ENCODE assay signal across 18 cellular contexts in the genomic region with DNA sequence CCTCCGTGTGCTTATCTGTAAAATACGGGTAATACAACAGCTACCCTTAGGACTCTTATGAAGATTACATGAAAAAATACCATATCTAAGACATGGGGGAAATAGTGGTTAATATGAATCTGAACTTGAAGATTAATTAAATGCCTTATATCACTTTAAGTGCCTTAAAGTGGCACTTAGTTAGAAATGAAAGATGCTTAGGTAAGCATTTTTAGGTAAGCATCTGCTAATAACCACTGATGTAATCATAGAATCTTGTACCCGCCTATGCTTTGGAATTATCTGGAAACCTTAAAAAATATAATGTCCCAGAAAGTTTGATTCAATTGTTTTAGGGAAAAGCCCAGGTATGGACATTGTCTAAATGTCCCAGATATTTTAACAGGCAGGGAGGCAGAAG. TPM values are rescaled to one million over a fixed set of nuclear protein-coding genes. Genes with fewer than 3 reads are reported as not detected.
DNase-seq lines count a peak whose midpoint lies in the region; ATAC-seq, FAIRE-seq and TF ChIP-seq lines count a peak whose summit lies in the region.
"Had no signal": no experiment of that assay in that cellular context is flagged by ENCODE, and none has a peak within 500 bp of the region (broad histone marks: within the 10 kb centered on the region; RNA-seq: fewer than 3 reads in every experiment).

No MANE protein-coding gene starts in this region.

- H3K4me3 ChIP-seq in A549, result no peak overlapping the region
- no peak overlapping the region for H3K4me3 ChIP-seq in OCI-LY7 (ENCODE audit: low read depth, low read length, poor library complexity, severe bottlenecking)
- no peak overlapping the region for H3K4me3 ChIP-seq in K562
- H3K4me3 ChIP-seq: HAP-1 had no signal

- in situ Hi-C loops in K562 (cut with MboI), result no loop called here

- 39% methylated on average over 3 of the region's 3 CpGs for WGBS in A549 (ENCODE audit: missing lambda C conversion rate)
- WGBS in K562 (ENCODE audit: insufficient coverage, low coverage, missing lambda C conversion rate), result 0% methylated on average over 3 of the region's 3 CpGs

- H3K36me3 ChIP-seq in OCI-LY7 (ENCODE audit: insufficient read depth, low read length) (no peaks in the 10 kb centered on the region), K562 (ENCODE audit: control insufficient read depth, insufficient read depth, low read length) (no peaks in the 10 kb centered on the region)
- H3K36me3 ChIP-seq: HAP-1 had no signal

- H3K27ac ChIP-seq in A549, result no peak overlapping the region
- no peak overlapping the region for H3K27ac ChIP-seq in CD4-positive, alpha-beta T cell (ENCODE audit: low read depth, low read length)
- peak overlapping the region; percentile 72 for H3K27ac ChIP-seq in OCI-LY7 (ENCODE audit: low read depth, low read length, poor library complexity, severe bottlenecking)
- no peak overlapping the region for H3K27ac ChIP-seq in K562 (ENCODE audit: extremely low read depth, low read depth, low read length)

- H3K9me1 ChIP-seq in K562 (ENCODE audit: control insufficient read depth, insufficient read depth, low read length), result no peaks in the 10 kb centered on the region

- ATAC-seq in A549 (no peak), K562 (no peak), esophagus mucosa (no peak)
- ATAC-seq in CD4-positive, alpha-beta T cell (ENCODE audit: poor library complexity), result no peak
- ATAC-seq: Panc1 had no signal

- no peak for FAIRE-seq in A549 (lab: Jason Lieb, UNC)
- FAIRE-seq in K562 (lab: Jason Lieb, UNC), result no peak

- no peak for TF ChIP-seq EP300 in A549 (IDR thresholded peaks at IDR 0.05)
- no peak for TF ChIP-seq EP300 in K562 (IDR thresholded peaks at IDR 0.05; ENCODE audit: low read length)

- H3K27me3 ChIP-seq in CD4-positive, alpha-beta T cell (ENCODE audit: control insufficient read depth, insufficient read depth, low read length), result no peaks in the 10 kb centered on the region
- H3K27me3 ChIP-seq in K562 (ENCODE audit: control insufficient read depth in 2 of 2, insufficient read depth in 2 of 2, low read length in 2 of 2), result no peaks in the 10 kb centered on the region

- TF ChIP-seq RAD21 in A549 (conservative IDR thresholded peaks at IDR 0.05 in 1 of 2, IDR thresholded peaks at IDR 0.05 in 1 of 2), result no peak
- no peak for TF ChIP-seq RAD21 in K562 (CRISPR knock-in tag; conservative IDR thresholded peaks at IDR 0.05 in 1 of 2, IDR thresholded peaks at IDR 0.05 in 1 of 2)

- H3K4me1 Mint-ChIP-seq in CD4-positive, alpha-beta T cell (ENCODE audit: low read depth), result peaks cover 31% of the 10 kb centered on the region

- TF ChIP-seq POLR2A in A549 (IDR thresholded peaks at IDR 0.05; ENCODE audit: low read length) (no peak), K562 (conservative IDR thresholded peaks at IDR 0.05) (no peak)

- H3K4me2 ChIP-seq in A549 (no peak overlapping the region), OCI-LY7 (ENCODE audit: low read length) (peak overlapping the region; percentile 53), K562 (ENCODE audit: insufficient read depth, low read length) (no peak overlapping the region)

- DNase-seq in A549 (ENCODE audit: low read depth in 1 of 2, low spot score in 1 of 2), result no peak
- DNase-seq in CD4-positive, alpha-beta T cell, result no peak
- DNase-seq in OCI-LY7 (ENCODE audit: low spot score), result no peak
- no peak for DNase-seq in K562 (ENCODE audit: extremely low read depth in 1 of 4, low spot score in 3 of 4)
- DNase-seq in activated T-cell treated with anti-CD3 and anti-CD28 coated beads for 4 hours, result no peak
- no peak for DNase-seq in central memory CD4-positive, alpha-beta T cell
- no peak for DNase-seq in NCI-H1694 (lab: John Stamatoyannopoulos, UW)
- DNase-seq: CD4-positive, alpha-beta memory T cell; MV-4-11; NCI-H1417; NCI-H2029; NCI-H2171; NCI-H446 treated with DMSO at 0.1 percent for 48 hours had no signal

- no peaks in the 10 kb centered on the region for H4K20me1 ChIP-seq in OCI-LY7 (ENCODE audit: insufficient read depth, low read length)
- H4K20me1 ChIP-seq in K562 (replicated peaks; ENCODE audit: control insufficient read depth, insufficient read depth, low read length), result no peaks in the 10 kb centered on the region

- CTCF ChIA-PET in A549 (lab: Yijun Ruan, JAX), result interaction anchor here (1.0 kb wide), 1 partner anchor 19 kb away, joined by 3 read pairs; no protein-coding TSS in a partner anchor
- CTCF ChIA-PET in CD4-positive, alpha-beta T cell (lab: Charles Lee), result no interaction called here
- CTCF ChIA-PET in OCI-LY7 (lab: Charles Lee; ENCODE audit: unreplicated experiment), result no interaction called here
- CTCF ChIA-PET in K562 (lab: Yijun Ruan, JAX; ENCODE audit: low intra/inter-chr PET ratio), result no interaction called here

- H3K27ac Mint-ChIP-seq in CD4-positive, alpha-beta T cell, result peak overlapping the region; percentile 91

- no peaks in the 10 kb centered on the region for H3K36me3 Mint-ChIP-seq in CD4-positive, alpha-beta T cell (ENCODE audit: low read depth)
- H3K36me3 Mint-ChIP-seq: CD4-positive, alpha-beta memory T cell had no signal

- H3K9me3 ChIP-seq in A549 (no peaks in the 10 kb centered on the region), OCI-LY7 (ENCODE audit: low read length) (no peaks in the 10 kb centered on the region), K562 (replicated peaks; ENCODE audit: control insufficient read depth, insufficient read depth, low read depth, low read length) (no peaks in the 10 kb centered on the region)
- H3K9me3 ChIP-seq in CD4-positive, alpha-beta T cell (ENCODE audit: control insufficient read depth, low read length), result no peaks in the 10 kb centered on the region
- H3K9me3 ChIP-seq: HAP-1 had no signal

- TF ChIP-seq CTCF in A549 (IDR thresholded peaks at IDR 0.05), result no peak
- TF ChIP-seq CTCF in CD4-positive, alpha-beta T cell (IDR thresholded peaks at IDR 0.05), result no peak
- no peak for TF ChIP-seq CTCF in OCI-LY7 (conservative IDR thresholded peaks at IDR 0.05; ENCODE audit: low read length)
- no peak for TF ChIP-seq CTCF in K562 (IDR thresholded peaks at IDR 0.05 in 2 of 3, conservative IDR thresholded peaks at IDR 0.05 in 1 of 3; ENCODE audit: insufficient read depth in 2 of 3, low read depth in 1 of 3, low read length in 3 of 3)

- H3K4me1 ChIP-seq in A549 (no peaks in the 10 kb centered on the region), OCI-LY7 (ENCODE audit: insufficient read depth, low read length, poor library complexity, severe bottlenecking) (peaks cover 18% of the 10 kb centered on the region), K562 (replicated peaks in 1 of 2; ENCODE audit: control insufficient read depth in 2 of 2, insufficient read depth in 2 of 2, low read length in 2 of 2) (no peaks in the 10 kb centered on the region)
- H3K4me1 ChIP-seq: HAP-1 had no signal

- no peaks in the 10 kb centered on the region for H3K27me3 Mint-ChIP-seq in CD4-positive, alpha-beta T cell
- H3K27me3 Mint-ChIP-seq: CD4-positive, alpha-beta memory T cell; IgD-negative memory B cell had no signal

- no peaks in the 10 kb centered on the region for H3K9me2 ChIP-seq in OCI-LY7 (ENCODE audit: insufficient read depth, low read length)

- intact Hi-C loops in CD4-positive, alpha-beta T cell (cut with DNase I, micrococcal nuclease), result no loop called here
- intact Hi-C loops in OCI-LY7 (cut with micrococcal nuclease; ENCODE audit: unreplicated experiment) (no loop called here), K562 (cut with micrococcal nuclease) (no loop called here)

- POLR2A ChIA-PET in A549 (lab: Yijun Ruan, JAX) (no interaction called here), OCI-LY7 (lab: Charles Lee) (interaction anchor here (0.5 to 2.6 kb wide), 2 partner anchors 12 to 52 kb away, joined by 3 to 9 read pairs; a partner anchor contains a TSS), K562 (lab: Yijun Ruan, JAX) (no interaction called here)
- POLR2A ChIA-PET in CD4-positive, alpha-beta T cell (lab: Charles Lee), result interaction anchor here (1.4 to 1.6 kb wide), 2 partner anchors 11 to 82 kb away, joined by 4 read pairs; no protein-coding TSS in a partner anchor

- no peak overlapping the region for H3K4me3 Mint-ChIP-seq in CD4-positive, alpha-beta T cell

- H2AFZ ChIP-seq in OCI-LY7 (ENCODE audit: low read length) (peak overlapping the region; percentile 97), K562 (ENCODE audit: low read depth, low read length) (no peak overlapping the region)

- no peak overlapping the region for H3K9ac ChIP-seq in K562 (ENCODE audit: insufficient read depth in 1 of 2, low read depth in 2 of 2, low read length in 2 of 2)

- H3K9me3 Mint-ChIP-seq in CD4-positive, alpha-beta T cell, result no peaks in the 10 kb centered on the region

- H3K79me2 ChIP-seq in OCI-LY7 (ENCODE audit: insufficient read depth, low read depth, low read length) (no peaks in the 10 kb centered on the region), K562 (ENCODE audit: control insufficient read depth, insufficient read depth, low read length) (no peaks in the 10 kb centered on the region)

- no TSS peak for BruUV-seq in OCI-LY7 (replicated peaks; lab: Mats Ljungman, UMichigan)
- no TSS peak for BruUV-seq in K562 (replicated peaks; lab: Mats Ljungman, UMichigan)

RNA-seq across cellular contexts. Expression of a gene that starts 12.2 kb away (rescaled TPM):
- not detected in 2 replicates for polyA plus RNA-seq in A549 (2011; rRNA removed)
- not detected in 2 replicates for polyA plus RNA-seq in A549 (2012; cell fraction: cytosol; rRNA removed)
- not detected in 2 replicates for polyA plus RNA-seq in A549 (2012; cell fraction: nucleus; rRNA removed)
- polyA plus RNA-seq in A549 (2017; fragmentation: RNase III; extraction: RNeasy Plus Mini Kit Qiagen cat#74134 plus additional on column Dnase treatment), result not detected in 3 replicates
- not detected in 2 replicates for polyA minus RNA-seq in A549 (2011; rRNA and poly(A)+ RNA removed)
- total RNA-seq in CD4-positive, alpha-beta T cell, result under 1 TPM; 0.05 to 0.17 TPM
- total RNA-seq in OCI-LY7 (2014; rRNA removed; shearing (Covaris generic)), result 0.05 TPM in 1 of 2 replicates, not detected in the other
- total RNA-seq in OCI-LY7 (2022), result 2.0 TPM in 2 replicates
- not detected in 2 replicates for total RNA-seq in K562 (2011; cell fraction: chromatin; rRNA removed; ENCODE audit: low replicate concordance)
- not detected in 2 replicates for total RNA-seq in K562 (2011; cell fraction: nucleolus; rRNA removed)
- total RNA-seq in K562 (2011; cell fraction: nucleoplasm; rRNA removed), result not detected in 2 replicates
- total RNA-seq in K562 (2014; rRNA removed), result not detected in 2 replicates
- total RNA-seq in K562 (2014; rRNA removed; fragmentation: Illumina TruSeq; extraction: Trizol), result not detected in 2 replicates
- not detected in 2 replicates for total RNA-seq in K562 (2015; rRNA removed; fragmentation: Illumina TruSeq; extraction: Trizol)
- total RNA-seq in K562 (2021), result not detected in 2 replicates
- not detected in 2 replicates for polyA plus RNA-seq in K562 (2011; rRNA removed)
- polyA plus RNA-seq in K562 (2011; cell fraction: cytosol; rRNA removed), result not detected in 2 replicates
- not detected in 2 replicates for polyA plus RNA-seq in K562 (2011; cell fraction: nucleus; rRNA removed)
- not detected in 2 replicates for polyA plus RNA-seq in K562 (2012)
- polyA plus RNA-seq in K562 (2014; fragmentation: Illumina TruSeq; extraction: Trizol), result not detected in 2 replicates
- not detected for polyA plus RNA-seq in K562 (2014; fragmentation: Nextera tagmentation; extraction: Ambion mirVana)
- not detected in 2 replicates for polyA plus RNA-seq in K562 (2014; rRNA removed)
- polyA minus RNA-seq in K562 (2011; rRNA and poly(A)+ RNA removed), result not detected in 2 replicates
- not detected in 2 replicates for polyA minus RNA-seq in K562 (2011; cell fraction: cytosol; rRNA and poly(A)+ RNA removed)
- polyA minus RNA-seq in K562 (2011; cell fraction: nucleus; rRNA and poly(A)+ RNA removed), result not detected in 2 replicates
- 0.08 TPM for total RNA-seq in esophagus mucosa
- total RNA-seq: HT-29 had no signal
- polyA plus RNA-seq: CD4-positive, alpha-beta memory T cell had no signal

Comparison
In these comparisons a context has a peak if more than half of its experiments do, and no peak if none do; other contexts are left out.
1. POLR2A ChIA-PET loops: an anchor here in CD4-positive, alpha-beta T cell (1.4 to 1.6 kb wide) and OCI-LY7 (0.5 to 2.6 kb wide); none called in A549 and K562.